1 cellular context compared by ENCODE assay signal in the genomic region with DNA sequence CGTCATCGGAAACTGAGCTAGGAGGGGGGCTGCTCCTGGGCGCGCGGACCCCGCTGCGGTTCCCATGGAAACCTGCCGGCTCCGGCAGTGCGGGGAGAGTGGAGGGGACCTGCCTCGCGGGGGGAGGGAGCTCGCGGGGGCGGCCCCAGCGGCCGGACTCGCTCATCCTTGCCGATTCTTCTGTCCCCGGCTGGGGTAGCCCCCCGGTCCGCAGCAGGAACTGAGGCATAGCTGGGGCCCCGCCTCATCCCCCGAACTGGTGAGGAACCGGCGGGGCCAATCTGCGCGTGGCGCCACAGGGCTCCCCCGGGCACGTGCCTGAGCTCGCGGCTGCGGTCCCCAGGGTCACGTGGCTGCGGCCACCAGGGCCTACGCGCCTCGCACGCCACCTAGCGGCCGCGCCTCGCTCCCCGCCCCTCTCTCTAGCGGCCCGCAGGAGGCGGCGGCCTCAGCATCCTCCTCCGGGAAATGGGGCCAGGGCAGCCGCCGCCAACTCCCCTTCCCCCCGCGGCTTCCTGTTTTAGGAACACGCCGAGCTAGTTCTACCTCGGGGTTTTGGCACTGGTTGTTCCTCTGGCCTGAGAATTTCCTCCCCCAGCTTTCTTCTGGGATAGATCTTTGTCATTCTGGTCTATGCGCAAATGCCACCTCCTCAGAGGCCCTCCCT.
TF ChIP-seq lines count a peak whose summit lies in the region.

No MANE protein-coding gene starts in this region.

TF ChIP-seq in endothelial cell of umbilical vein, 7 proteins besides CTCF, POLR2A, EP300 and RAD21 (continued from another document):
- TF ChIP-seq, protein P1, sequence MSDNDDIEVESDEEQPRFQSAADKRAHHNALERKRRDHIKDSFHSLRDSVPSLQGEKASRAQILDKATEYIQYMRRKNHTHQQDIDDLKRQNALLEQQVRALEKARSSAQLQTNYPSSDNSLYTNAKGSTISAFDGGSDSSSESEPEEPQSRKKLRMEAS (IDR thresholded peaks at IDR 0.05; ENCODE audit: insufficient read depth, insufficient read length) = peak; percentile 98
- TF ChIP-seq MYC (IDR thresholded peaks at IDR 0.05; ENCODE audit: low read depth, low read length) = peak; percentile 87
- no peak for TF ChIP-seq FOS (IDR thresholded peaks at IDR 0.05; ENCODE audit: borderline replicate concordance, insufficient read depth, low read length)
- TF ChIP-seq GATA2 (IDR thresholded peaks at IDR 0.05; ENCODE audit: insufficient read depth, insufficient read length, low read depth, low read length) = no peak
- TF ChIP-seq EZH2 (IDR thresholded peaks at IDR 0.05; ENCODE audit: borderline replicate concordance, low read depth, low read length, severe bottlenecking) = no peak
